In the genomic region with DNA sequence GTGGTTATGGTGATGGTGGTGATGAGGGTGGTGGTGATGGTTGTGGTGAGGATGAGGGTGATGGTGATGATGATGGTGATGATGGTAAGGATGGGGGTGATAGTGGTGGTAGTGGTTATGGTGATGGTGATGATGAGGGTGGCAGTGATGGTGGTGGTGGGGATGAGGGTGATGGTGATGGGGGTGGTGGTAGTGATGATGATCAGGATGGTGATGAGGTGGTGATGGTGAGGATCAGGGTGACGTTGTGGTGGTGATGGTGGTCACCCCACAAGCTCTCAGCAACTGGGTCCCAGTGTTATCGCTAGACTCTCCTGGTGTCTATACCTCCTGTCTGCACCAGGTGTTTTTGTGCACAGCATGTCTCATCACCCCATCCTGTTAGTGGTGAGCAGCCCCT, we compare ENCODE assay signal across 19 cellular contexts.
A peak's percentile ranks its signal among the peaks of the same experiment; 100 is the strongest.
DNase-seq lines count a peak whose midpoint lies in the region; ATAC-seq and TF ChIP-seq lines count a peak whose summit lies in the region.
"Had no signal": no experiment of that assay in that cellular context is flagged by ENCODE, and none has a peak within 500 bp of the region (broad histone marks: within the 10 kb centered on the region; RNA-seq: fewer than 3 reads in every experiment).

No MANE protein-coding gene starts in this region.

- no peak overlapping the region for H3K9ac ChIP-seq in IMR-90 (ENCODE audit: low read depth, low read length)

- no peak for TF ChIP-seq EP300 in gastroesophageal sphincter (IDR thresholded peaks at IDR 0.05)

- no peak overlapping the region for H4K8ac ChIP-seq in IMR-90 (ENCODE audit: low read depth in 2 of 2, low read length in 2 of 2)

- H3K14ac ChIP-seq in IMR-90 (replicated peaks; ENCODE audit: low read depth, low read length) = no peak overlapping the region

- H4K5ac ChIP-seq in IMR-90 (ENCODE audit: low read depth, low read length) = no peak overlapping the region

- H3K27ac ChIP-seq in IMR-90 (ENCODE audit: insufficient read depth, low read length) (no peak overlapping the region), gastroesophageal sphincter (peak overlapping the region in 3 of 4 donors; percentile 83 to 87 (median 85)), spleen (peak overlapping the region in 1 of 8 donors; percentile 70)
- H3K27ac ChIP-seq: RWPE1 had no signal

- TF ChIP-seq CTCF in IMR-90 (conservative IDR thresholded peaks at IDR 0.05; ENCODE audit: low read depth, low read length) (no peak), gastroesophageal sphincter (IDR thresholded peaks at IDR 0.05) (no peak), spleen (IDR thresholded peaks at IDR 0.05 in 8 of 11, conservative IDR thresholded peaks at IDR 0.05 in 3 of 11) (no peak)

- no peak overlapping the region for H3K18ac ChIP-seq in IMR-90 (ENCODE audit: low read depth, low read length)

- peaks cover 4% of the 10 kb centered on the region for H3K4me1 ChIP-seq in IMR-90 (ENCODE audit: control insufficient read depth, insufficient read depth, low read length)
- peaks cover 0 to 56% (median 20%) of the 10 kb centered on the region in 3 donors for H3K4me1 ChIP-seq in gastroesophageal sphincter
- H3K4me1 ChIP-seq in spleen = peaks cover 7 to 39% (median 24%) of the 10 kb centered on the region in 6 donors
- H3K4me1 ChIP-seq: BE2C had no signal

- POLR2A ChIA-PET in IMR-90 (lab: Charles Lee; ENCODE audit: unreplicated experiment) = no interaction called here

- no peak overlapping the region for H2BK120ac ChIP-seq in IMR-90 (ENCODE audit: low read depth, low read length)

- H3K4me3 ChIP-seq in IMR-90 (ENCODE audit: insufficient read depth, low read depth, low read length) (no peak overlapping the region), gastroesophageal sphincter (no peak overlapping the region), spleen (no peak overlapping the region)
- H3K4me3 ChIP-seq: HAP-1 had no signal

- no peak overlapping the region for H2BK15ac ChIP-seq in IMR-90 (ENCODE audit: low read depth, low read length)

- dilution Hi-C loops in IMR-90 (cut with HindIII; ENCODE audit: low sequenced_read_pairs, unreplicated experiment) = no loop called here

- no TSS peak for BruUV-seq in IMR-90 (replicated peaks; lab: Mats Ljungman, UMichigan)

- H3K79me1 ChIP-seq in IMR-90 (ENCODE audit: low read depth in 1 of 2, low read length in 2 of 2) = no peaks in the 10 kb centered on the region

- TF ChIP-seq POLR2A in IMR-90 (IDR thresholded peaks at IDR 0.05; ENCODE audit: low read depth, low read length) = no peak
- TF ChIP-seq POLR2A in gastroesophageal sphincter (IDR thresholded peaks at IDR 0.05) = no peak
- no peak for TF ChIP-seq POLR2A in spleen (IDR thresholded peaks at IDR 0.05)

- peaks cover 40% of the 10 kb centered on the region for H3K27me3 ChIP-seq in IMR-90 (ENCODE audit: control insufficient read depth, insufficient read depth, low read length)
- no peaks in the 10 kb centered on the region for H3K27me3 ChIP-seq in gastroesophageal sphincter
- peaks cover 2 to 70% (median 37%) of the 10 kb centered on the region in 7 donors for H3K27me3 ChIP-seq in spleen (replicated peaks in 1 of 7)
- H3K27me3 ChIP-seq: BE2C had no signal

- no peak overlapping the region for H2AFZ ChIP-seq in IMR-90 (replicated peaks; ENCODE audit: low read length, poor library complexity)

- no CpG with 5 or more reads among the region's 2 CpGs for WGBS in IMR-90 (ENCODE audit: extremely low coverage in 2 of 2, insufficient read length in 1 of 2), 2 experiments
- 94 to 100% methylated on average over 2 of the region's 2 CpGs for WGBS in gastroesophageal sphincter (ENCODE audit: low coverage in 1 of 2), 2 donors
- WGBS in spleen, 5 donors = 85 to 94% (median 92%) methylated on average over 2 of the region's 2 CpGs

- H3K36me3 ChIP-seq in IMR-90 (ENCODE audit: control insufficient read depth, insufficient read depth, low read length) (no peaks in the 10 kb centered on the region), gastroesophageal sphincter (no peaks in the 10 kb centered on the region), spleen (no peaks in the 10 kb centered on the region)
- H3K36me3 ChIP-seq: BE2C, HAP-1 had no signal

- H3K9me1 ChIP-seq in IMR-90 (ENCODE audit: insufficient read depth, low read length) = no peaks in the 10 kb centered on the region

- H2BK5ac ChIP-seq in IMR-90 (ENCODE audit: low read depth, low read length, poor library complexity, severe bottlenecking) = no peak overlapping the region

- in situ Hi-C loops in IMR-90 (cut with MboI; ENCODE audit: low sequenced_read_pairs) = no loop called here

- ATAC-seq in IMR-90 (ENCODE audit: low read depth) (no peak), gastroesophageal sphincter (no peak), SK-N-SH treated with all-trans-retinoic acid at 6 μM for 48 hours (no peak)
- ATAC-seq: PC-3 had no signal

- H4K20me1 ChIP-seq in IMR-90 (ENCODE audit: insufficient read depth, low read length) = no peaks in the 10 kb centered on the region

- peak overlapping the region; percentile 39 for H2AK9ac ChIP-seq in IMR-90 (replicated peaks; ENCODE audit: low read depth, low read length, poor library complexity)

- H3K23ac ChIP-seq in IMR-90 (ENCODE audit: low read depth, low read length) = no peak overlapping the region

- H3K56ac ChIP-seq in IMR-90 (ENCODE audit: extremely low read depth, insufficient read depth, low read length) = no peak overlapping the region

- no peak overlapping the region for H3K4ac ChIP-seq in IMR-90 (ENCODE audit: low read depth, low read length)

- no peak for TF ChIP-seq RAD21 in IMR-90 (IDR thresholded peaks at IDR 0.05; ENCODE audit: low read length)

- H3K9me3 ChIP-seq in IMR-90 (ENCODE audit: control insufficient read depth, insufficient read depth, low read length) (peaks cover 3% of the 10 kb centered on the region; the same call in 1 of the 2 replicates), gastroesophageal sphincter (no peaks in the 10 kb centered on the region), spleen (no peaks in the 10 kb centered on the region)
- H3K9me3 ChIP-seq: BE2C, HAP-1 had no signal

- H4K91ac ChIP-seq in IMR-90 (ENCODE audit: insufficient read depth, low read depth, low read length) = no peak overlapping the region

- CTCF ChIA-PET in IMR-90 (lab: Yijun Ruan, JAX) = no interaction called here

- intact Hi-C loops in IMR-90 (cut with micrococcal nuclease) (no loop called here), spleen (cut with DNase I; ENCODE audit: low total_unique reads) (no loop called here)

- no peak overlapping the region for H3K4me2 ChIP-seq in IMR-90 (ENCODE audit: low read depth, low read length)

- H2BK20ac ChIP-seq in IMR-90 (ENCODE audit: low read depth, low read length) = no peak overlapping the region

- H2AK5ac ChIP-seq in IMR-90 (ENCODE audit: low read depth, low read length) = no peak overlapping the region

- peak; percentile 13 for DNase-seq in SHP77 treated with DMSO at 0.1 percent for 48 hours (lab: John Stamatoyannopoulos, UW)
- DNase-seq in SHP77 (lab: John Stamatoyannopoulos, UW) = no peak
- DNase-seq in IMR-90 = no peak
- peak; percentile 8 for DNase-seq in spleen
- DNase-seq in SW480 (ENCODE audit: low spot score) = no peak
- no peak for DNase-seq in HPDE6-E6E7 (ENCODE audit: extremely low spot score)
- DNase-seq: 8988T; BE2C; CD4-positive, alpha-beta T cell; DMS79; KG1; NCI-H1436; NCI-H2081 treated with DMSO at 0.1 percent for 48 hours; NCI-H510A treated with DMSO at 0.1 percent for 48 hours; PC-3 had no signal

TF ChIP-seq in IMR-90, 13 proteins besides CTCF, POLR2A, EP300 and RAD21 (continues in another document):
- TF ChIP-seq, protein P1, sequence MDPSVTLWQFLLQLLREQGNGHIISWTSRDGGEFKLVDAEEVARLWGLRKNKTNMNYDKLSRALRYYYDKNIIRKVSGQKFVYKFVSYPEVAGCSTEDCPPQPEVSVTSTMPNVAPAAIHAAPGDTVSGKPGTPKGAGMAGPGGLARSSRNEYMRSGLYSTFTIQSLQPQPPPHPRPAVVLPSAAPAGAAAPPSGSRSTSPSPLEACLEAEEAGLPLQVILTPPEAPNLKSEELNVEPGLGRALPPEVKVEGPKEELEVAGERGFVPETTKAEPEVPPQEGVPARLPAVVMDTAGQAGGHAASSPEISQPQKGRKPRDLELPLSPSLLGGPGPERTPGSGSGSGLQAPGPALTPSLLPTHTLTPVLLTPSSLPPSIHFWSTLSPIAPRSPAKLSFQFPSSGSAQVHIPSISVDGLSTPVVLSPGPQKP (IDR thresholded peaks at IDR 0.05; ENCODE audit: borderline replicate concordance, low read depth, low read length) = no peak
- TF ChIP-seq CHD1 (IDR thresholded peaks at IDR 0.05; ENCODE audit: low read depth, low read length) (no peak), MAZ (IDR thresholded peaks at IDR 0.05; ENCODE audit: borderline replicate concordance, low read depth, low read length) (no peak), RFX5 (IDR thresholded peaks at IDR 0.05; ENCODE audit: low read depth, low read length) (no peak)

TF ChIP-seq in SK-N-SH treated with all-trans-retinoic acid at 6 μM for 48 hours, 23 proteins besides CTCF, POLR2A, EP300 and RAD21 (continues in another document):
- no peak for TF ChIP-seq CREB5 (CRISPR knock-in tag; IDR thresholded peaks at IDR 0.05; ENCODE audit: low read depth)
- TF ChIP-seq, protein P2, sequence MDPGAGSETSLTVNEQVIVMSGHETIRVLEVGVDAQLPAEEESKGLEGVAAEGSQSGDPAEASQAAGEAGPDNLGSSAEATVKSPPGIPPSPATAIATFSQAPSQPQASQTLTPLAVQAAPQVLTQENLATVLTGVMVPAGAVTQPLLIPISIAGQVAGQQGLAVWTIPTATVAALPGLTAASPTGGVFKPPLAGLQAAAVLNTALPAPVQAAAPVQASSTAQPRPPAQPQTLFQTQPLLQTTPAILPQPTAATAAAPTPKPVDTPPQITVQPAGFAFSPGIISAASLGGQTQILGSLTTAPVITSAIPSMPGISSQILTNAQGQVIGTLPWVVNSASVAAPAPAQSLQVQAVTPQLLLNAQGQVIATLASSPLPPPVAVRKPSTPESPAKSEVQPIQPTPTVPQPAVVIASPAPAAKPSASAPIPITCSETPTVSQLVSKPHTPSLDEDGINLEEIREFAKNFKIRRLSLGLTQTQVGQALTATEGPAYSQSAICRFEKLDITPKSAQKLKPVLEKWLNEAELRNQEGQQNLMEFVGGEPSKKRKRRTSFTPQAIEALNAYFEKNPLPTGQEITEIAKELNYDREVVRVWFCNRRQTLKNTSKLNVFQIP (CRISPR knock-in tag; IDR thresholded peaks at IDR 0.05; ENCODE audit: borderline replicate concordance, low read depth) = no peak

Comparison
In these comparisons a context has a peak if more than half of its experiments do, and no peak if none do; other contexts are left out.
1. DNase-seq: peak in SHP77 treated with DMSO at 0.1 percent for 48 hours (single experiment) and spleen (single experiment); none in SHP77 (0 of 2), IMR-90 (single experiment), SW480 (single experiment) and HPDE6-E6E7 (single experiment).